8 cellular contexts compared by ENCODE assay signal in genomic region chr12:48002773-48003218, GRCh38. TPM values are rescaled to one million over a fixed set of nuclear protein-coding genes. Genes with fewer than 3 reads are reported as not detected.
DNase-seq lines count a peak whose midpoint lies in the region; ATAC-seq and TF ChIP-seq lines count a peak whose summit lies in the region.

No MANE protein-coding gene starts in this region.

- ATAC-seq in activated naive CD8-positive, alpha-beta T cell treated with anti-CD3 and anti-CD28 coated beads, Interleukin-2, amount 10 ng/mL, durations not matched to agents 7 days and 5 days (ENCODE audit: low read depth): no peak
- ATAC-seq in left colon: peak; percentile 57
- ATAC-seq in HG02981 (IDR thresholded peaks at IDR 0.05; ENCODE audit: unreplicated experiment): no peak
- ATAC-seq in HG03460 (IDR thresholded peaks at IDR 0.05; ENCODE audit: unreplicated experiment): no peak
- ATAC-seq in GM18867 (IDR thresholded peaks at IDR 0.05; ENCODE audit: unreplicated experiment): no peak

- H3K27ac Mint-ChIP-seq in activated T-cell treated with anti-CD3 and anti-CD28 coated beads, Interleukin-2, amount 50 U/mL, for 24 hours: no peak overlapping the region
- H3K27ac Mint-ChIP-seq in activated naive CD8-positive, alpha-beta T cell treated with anti-CD3 and anti-CD28 coated beads, Interleukin-2, amount 10 ng/mL, durations not matched to agents 7 days and 5 days: no peak overlapping the region

- H3K27ac ChIP-seq in tibial artery: no peak overlapping the region

- no peaks in the 10 kb centered on the region for H3K9me3 Mint-ChIP-seq in activated T-cell treated with anti-CD3 and anti-CD28 coated beads, Interleukin-2, amount 50 U/mL, for 24 hours
- H3K9me3 Mint-ChIP-seq in activated naive CD8-positive, alpha-beta T cell treated with anti-CD3 and anti-CD28 coated beads, Interleukin-2, amount 10 ng/mL, durations not matched to agents 7 days and 5 days: no peaks in the 10 kb centered on the region

- TF ChIP-seq CTCF in tibial artery (IDR thresholded peaks at IDR 0.05): no peak

- peak overlapping the region; percentile 47 to 52 for H3K4me3 ChIP-seq in tibial artery

- DNase-seq in activated T-cell treated with anti-CD3 and anti-CD28 coated beads, Interleukin-2, amount 50 U/mL, for 24 hours: no peak
- no peak for DNase-seq in activated T-cell treated with anti-CD3 and anti-CD28 coated beads, Interleukin-2, amount 50 U/mL, for 1 hour
- peak; percentile 46 for DNase-seq in activated naive CD8-positive, alpha-beta T cell treated with anti-CD3 and anti-CD28 coated beads, Interleukin-2, amount 10 ng/mL, durations not matched to agents 7 days and 5 days
- DNase-seq in left colon (peak in 1 of 2 donors; percentile 45), tibial artery (no peak)

- intact Hi-C loops in left colon (cut with DNase I, micrococcal nuclease) (no loop called here), tibial artery (cut with DNase I; ENCODE audit: low total_unique reads) (no loop called here)

- no peaks in the 10 kb centered on the region for H3K36me3 ChIP-seq in tibial artery

- H3K4me1 ChIP-seq in tibial artery: peaks cover 0 to 48% (median 41%) of the 10 kb centered on the region in 4 donors

- no peaks in the 10 kb centered on the region for H3K9me3 ChIP-seq in tibial artery

- peaks cover 0 to 81% of the 10 kb centered on the region in 2 donors for H3K27me3 ChIP-seq in tibial artery

- POLR2A ChIA-PET in activated naive CD8-positive, alpha-beta T cell treated with anti-CD3 and anti-CD28 coated beads, Interleukin-2, amount 10 ng/mL, durations not matched to agents 7 days and 5 days (lab: Charles Lee): no interaction called here

- H3K36me3 Mint-ChIP-seq in activated T-cell treated with anti-CD3 and anti-CD28 coated beads, Interleukin-2, amount 50 U/mL, for 24 hours (ENCODE audit: low read depth): no peaks in the 10 kb centered on the region
- no peaks in the 10 kb centered on the region for H3K36me3 Mint-ChIP-seq in activated naive CD8-positive, alpha-beta T cell treated with anti-CD3 and anti-CD28 coated beads, Interleukin-2, amount 10 ng/mL, durations not matched to agents 7 days and 5 days

- peaks cover 82% of the 10 kb centered on the region for H3K27me3 Mint-ChIP-seq in activated T-cell treated with anti-CD3 and anti-CD28 coated beads, Interleukin-2, amount 50 U/mL, for 24 hours
- H3K27me3 Mint-ChIP-seq in activated naive CD8-positive, alpha-beta T cell treated with anti-CD3 and anti-CD28 coated beads, Interleukin-2, amount 10 ng/mL, durations not matched to agents 7 days and 5 days: peaks cover 95% of the 10 kb centered on the region

- peaks cover 35% of the 10 kb centered on the region for H3K4me1 Mint-ChIP-seq in activated T-cell treated with anti-CD3 and anti-CD28 coated beads, Interleukin-2, amount 50 U/mL, for 24 hours (ENCODE audit: low read depth)
- H3K4me1 Mint-ChIP-seq in activated naive CD8-positive, alpha-beta T cell treated with anti-CD3 and anti-CD28 coated beads, Interleukin-2, amount 10 ng/mL, durations not matched to agents 7 days and 5 days: peaks cover 28% of the 10 kb centered on the region

- H3K4me3 Mint-ChIP-seq in activated T-cell treated with anti-CD3 and anti-CD28 coated beads, Interleukin-2, amount 50 U/mL, for 24 hours: peak overlapping the region; percentile 69
- peak overlapping the region; percentile 34 for H3K4me3 Mint-ChIP-seq in activated naive CD8-positive, alpha-beta T cell treated with anti-CD3 and anti-CD28 coated beads, Interleukin-2, amount 10 ng/mL, durations not matched to agents 7 days and 5 days

RNA-seq across cellular contexts. Expression of gene COL2A1, which starts 1.5 kb away (rescaled TPM):
- total RNA-seq in activated naive CD8-positive, alpha-beta T cell treated with anti-CD3 and anti-CD28 coated beads, Interleukin-2, amount 10 ng/mL, durations not matched to agents 7 days and 5 days: not detected
- 1 to 10 TPM in 1 of 2 donors, under 1 TPM in 1; 0.95 to 1.2 TPM for total RNA-seq in left colon

RNA-seq across cellular contexts. Expression of gene TMEM106C, which starts 39.4 kb away (rescaled TPM):
- 100 to 1,000 TPM; 111 to 115 TPM for total RNA-seq in activated naive CD8-positive, alpha-beta T cell treated with anti-CD3 and anti-CD28 coated beads, Interleukin-2, amount 10 ng/mL, durations not matched to agents 7 days and 5 days
- total RNA-seq in left colon: 100 to 1,000 TPM; 166 to 180 TPM
